Comparison of ENCODE assay signal across 1 cellular context in genomic region chr10:43427166-43427825, GRCh38.
A peak's percentile ranks its signal among the peaks of the same experiment; 100 is the strongest.
TF ChIP-seq lines count a peak whose summit lies in the region.

No MANE protein-coding gene starts in this region.

TF ChIP-seq in HepG2, 621 proteins besides CTCF, POLR2A, EP300 and RAD21:
- TF ChIP-seq CENPX (CRISPR knock-in tag; IDR thresholded peaks at IDR 0.05): no peak
- TF ChIP-seq MAFF (IDR thresholded peaks at IDR 0.05; ENCODE audit: low read depth, low read length): peak; percentile 60; the same call in 1 of the 2 replicates
- TF ChIP-seq MAFK (conservative IDR thresholded peaks at IDR 0.05 in 1 of 2, IDR thresholded peaks at IDR 0.05 in 1 of 2; ENCODE audit: low read length in 2 of 2): peak; percentile 42 to 78; a peak in 3 of 4 replicates
- TF ChIP-seq SMAD3 (CRISPR knock-in tag; IDR thresholded peaks at IDR 0.05): no peak
